11 cellular contexts compared by ENCODE assay signal in the genomic region with DNA sequence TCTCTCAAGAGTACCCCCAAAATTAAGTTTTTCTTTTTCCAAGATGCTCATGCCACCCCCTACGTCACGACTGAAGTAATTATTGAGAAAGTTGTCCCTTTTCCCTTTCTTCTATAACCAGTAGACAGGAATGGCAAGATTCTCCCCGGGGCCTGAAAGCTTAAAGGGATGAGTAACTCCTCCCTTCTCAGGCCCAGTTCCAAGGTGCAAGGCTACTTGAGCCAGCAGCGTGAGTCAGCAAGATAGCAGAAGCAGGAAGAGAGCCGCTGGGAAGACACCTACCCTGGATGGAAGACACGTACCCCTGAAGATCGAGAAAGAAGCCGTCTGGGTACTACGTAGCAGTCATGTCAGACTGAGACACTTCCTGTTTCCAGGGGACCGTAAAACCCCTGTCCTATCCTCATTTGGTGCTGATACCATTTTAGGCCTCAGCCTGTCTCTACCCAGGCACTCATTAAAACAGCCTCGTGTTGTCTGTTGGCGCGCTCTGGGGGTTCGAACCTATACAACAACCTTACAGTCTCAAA.
DNase-seq lines count a peak whose midpoint lies in the region; ATAC-seq, FAIRE-seq and TF ChIP-seq lines count a peak whose summit lies in the region.
"Had no signal": no experiment of that assay in that cellular context is flagged by ENCODE, and none has a peak within 500 bp of the region (broad histone marks: within the 10 kb centered on the region; RNA-seq: fewer than 3 reads in every experiment).

No MANE protein-coding gene starts in this region.

- no peaks in the 10 kb centered on the region for H3K27me3 Mint-ChIP-seq in naive thymus-derived CD8-positive, alpha-beta T cell
- no peaks in the 10 kb centered on the region for H3K27me3 Mint-ChIP-seq in activated CD8-positive, alpha-beta T cell treated with anti-CD3 and anti-CD28 coated beads for 36 hours

- H4K20me1 ChIP-seq in HepG2 (ENCODE audit: insufficient read depth, low read length): no peaks in the 10 kb centered on the region

- DNase-seq in HepG2 (ENCODE audit: low spot score) (no peak), right lobe of liver (no peak), cardiac fibroblast (ENCODE audit: low read depth in 2 of 2) (peak; percentile 81 to 93), left lung (peak in 1 of 2 donors; percentile 50)
- no peak for DNase-seq in naive thymus-derived CD8-positive, alpha-beta T cell
- no peak for DNase-seq in stimulated activated CD4-positive, alpha-beta T cell treated with anti-CD3 and anti-CD28 coated beads, Interleukin-2, amount 100 ng/mL, for 24 hours
- DNase-seq in activated CD8-positive, alpha-beta T cell treated with anti-CD3 and anti-CD28 coated beads for 36 hours: no peak
- DNase-seq: activated CD4-positive, alpha-beta T cell treated with anti-CD3 and anti-CD28 coated beads, Interleukin-2, amount 50 U/mL, for 48 hours; SIG-M5 had no signal

- TF ChIP-seq RAD21 in HepG2 (CRISPR knock-in tag; IDR thresholded peaks at IDR 0.05): no peak

- H3K4me3 ChIP-seq in HepG2 (replicated peaks in 1 of 3; ENCODE audit: insufficient read depth in 1 of 3, low read depth in 2 of 3, low read length in 3 of 3): no peak overlapping the region
- no peak overlapping the region for H3K4me3 ChIP-seq in right lobe of liver
- no peak overlapping the region for H3K4me3 ChIP-seq in cardiac fibroblast (replicated peaks in 1 of 2; ENCODE audit: low read depth in 2 of 2, low read length in 2 of 2)
- no peak overlapping the region for H3K4me3 ChIP-seq in left lung

- H3K27ac Mint-ChIP-seq in naive thymus-derived CD8-positive, alpha-beta T cell: peak overlapping the region in 2 of 10 donors; percentile 53 to 71
- no peak overlapping the region for H3K27ac Mint-ChIP-seq in activated CD8-positive, alpha-beta T cell treated with anti-CD3 and anti-CD28 coated beads for 36 hours

- peaks cover 0 to 61% of the 10 kb centered on the region in 2 experiments; a peak in 4 of 5 replicates for H3K27me3 ChIP-seq in HepG2 (ENCODE audit: control insufficient read depth in 1 of 2, insufficient read depth in 2 of 2, low read length in 2 of 2)
- H3K27me3 ChIP-seq in right lobe of liver: no peaks in the 10 kb centered on the region
- no peaks in the 10 kb centered on the region for H3K27me3 ChIP-seq in left lung

- H2AFZ ChIP-seq in HepG2 (ENCODE audit: low read length): no peak overlapping the region
- H2AFZ ChIP-seq: parathyroid adenoma had no signal

- intact Hi-C loops in HepG2 (cut with micrococcal nuclease; ENCODE audit: unreplicated experiment) (no loop called here), right lobe of liver (cut with DNase I) (no loop called here), left lung (cut with DNase I) (no loop called here)
- intact Hi-C loops in activated CD8-positive, alpha-beta T cell treated with anti-CD3 and anti-CD28 coated beads for 36 hours (cut with micrococcal nuclease): no loop called here

- peaks cover 12 to 36% (median 26%) of the 10 kb centered on the region in 4 donors for H3K4me1 Mint-ChIP-seq in naive thymus-derived CD8-positive, alpha-beta T cell
- H3K4me1 Mint-ChIP-seq in activated CD8-positive, alpha-beta T cell treated with anti-CD3 and anti-CD28 coated beads for 36 hours (ENCODE audit: low read depth): peaks cover 18% of the 10 kb centered on the region

- TF ChIP-seq POLR2A in HepG2 (IDR thresholded peaks at IDR 0.05; ENCODE audit: insufficient read depth in 1 of 2, low read depth in 2 of 2, low read length in 2 of 2) (no peak), right lobe of liver (IDR thresholded peaks at IDR 0.05) (no peak)

- no peak for ATAC-seq in HepG2
- no peak for ATAC-seq in right lobe of liver
- peak; percentile 46 for ATAC-seq in left lung
- no peak for ATAC-seq in naive thymus-derived CD8-positive, alpha-beta T cell
- no peak for ATAC-seq in GM21717 (IDR thresholded peaks at IDR 0.05; ENCODE audit: unreplicated experiment)
- no peak for ATAC-seq in activated CD8-positive, alpha-beta T cell treated with anti-CD3 and anti-CD28 coated beads for 36 hours

- no peaks in the 10 kb centered on the region for H3K36me3 Mint-ChIP-seq in naive thymus-derived CD8-positive, alpha-beta T cell
- no peaks in the 10 kb centered on the region for H3K36me3 Mint-ChIP-seq in activated CD8-positive, alpha-beta T cell treated with anti-CD3 and anti-CD28 coated beads for 36 hours (ENCODE audit: low read depth)

- peaks cover 0 to 4% (median 0%) of the 10 kb centered on the region in 9 donors for H3K9me3 Mint-ChIP-seq in naive thymus-derived CD8-positive, alpha-beta T cell
- H3K9me3 Mint-ChIP-seq in activated CD8-positive, alpha-beta T cell treated with anti-CD3 and anti-CD28 coated beads for 36 hours: peaks cover 2% of the 10 kb centered on the region

- TF ChIP-seq CTCF in HepG2 (CRISPR knock-in tag; IDR thresholded peaks at IDR 0.05) (no peak), right lobe of liver (IDR thresholded peaks at IDR 0.05) (no peak), cardiac fibroblast (IDR thresholded peaks at IDR 0.05; ENCODE audit: low read depth, low read length) (no peak), left lung (IDR thresholded peaks at IDR 0.05) (no peak)
- TF ChIP-seq CTCF in activated CD8-positive, alpha-beta T cell treated with anti-CD3 and anti-CD28 coated beads for 36 hours (IDR thresholded peaks at IDR 0.05): no peak

- no peaks in the 10 kb centered on the region for H3K4me1 ChIP-seq in HepG2 (ENCODE audit: insufficient read depth, low read length)
- H3K4me1 ChIP-seq in right lobe of liver: no peaks in the 10 kb centered on the region
- no peaks in the 10 kb centered on the region for H3K4me1 ChIP-seq in left lung
- H3K4me1 ChIP-seq: parathyroid adenoma had no signal

- POLR2A ChIA-PET in HepG2 (lab: Yijun Ruan, JAX): no interaction called here
- POLR2A ChIA-PET in naive thymus-derived CD8-positive, alpha-beta T cell (lab: Charles Lee): no interaction called here
- POLR2A ChIA-PET in activated CD8-positive, alpha-beta T cell treated with anti-CD3 and anti-CD28 coated beads for 36 hours (lab: Charles Lee): no interaction called here

- no peak for FAIRE-seq in HepG2 (lab: Jason Lieb, UNC)

- H3K27ac ChIP-seq in HepG2 (ENCODE audit: extremely low read length, insufficient read depth, low read length) (no peak overlapping the region), right lobe of liver (no peak overlapping the region), left lung (no peak overlapping the region)
- H3K27ac ChIP-seq: parathyroid adenoma had no signal

- in situ Hi-C loops in HepG2 (cut with HindIII; ENCODE audit: extremely low pct_ligation_motif_present, low pct_unique_long_range_greater_than_20kb): no loop called here

- TF ChIP-seq EP300 in HepG2 (IDR thresholded peaks at IDR 0.05; ENCODE audit: low read depth in 2 of 2, low read length in 2 of 2) (no peak), HepG2 (CRISPR knock-in tag; IDR thresholded peaks at IDR 0.05; ENCODE audit: borderline replicate concordance) (no peak)

- no peak overlapping the region for H3K9ac ChIP-seq in HepG2 (ENCODE audit: insufficient read depth, low read depth, low read length)
- H3K9ac ChIP-seq: parathyroid adenoma had no signal

- H3K4me2 ChIP-seq in HepG2 (ENCODE audit: low read depth, low read length): no peak overlapping the region

- no TSS peak for BruUV-seq in HepG2 (replicated peaks; lab: Mats Ljungman, UMichigan)

- H3K9me3 ChIP-seq in HepG2 (ENCODE audit: low read length) (no peaks in the 10 kb centered on the region), right lobe of liver (no peaks in the 10 kb centered on the region), left lung (no peaks in the 10 kb centered on the region)

- CTCF ChIA-PET in HepG2 (lab: Yijun Ruan, JAX; ENCODE audit: low intra/inter-chr PET ratio, low total read pairs): no interaction called here
- CTCF ChIA-PET in activated CD8-positive, alpha-beta T cell treated with anti-CD3 and anti-CD28 coated beads for 36 hours (lab: Charles Lee): no interaction called here

- H3K36me3 ChIP-seq in HepG2 (replicated peaks in 1 of 2; ENCODE audit: control insufficient read depth in 1 of 2, insufficient read depth in 2 of 2, low read length in 2 of 2) (no peaks in the 10 kb centered on the region), right lobe of liver (no peaks in the 10 kb centered on the region), left lung (no peaks in the 10 kb centered on the region)

- no peak overlapping the region for H3K4me3 Mint-ChIP-seq in naive thymus-derived CD8-positive, alpha-beta T cell
- no peak overlapping the region for H3K4me3 Mint-ChIP-seq in activated CD8-positive, alpha-beta T cell treated with anti-CD3 and anti-CD28 coated beads for 36 hours

- H3K79me2 ChIP-seq in HepG2 (ENCODE audit: insufficient read depth, low read length): no peaks in the 10 kb centered on the region
- H3K79me2 ChIP-seq: parathyroid adenoma had no signal

- 35% methylated on average over 14 of the region's 14 CpGs for WGBS in HepG2 (ENCODE audit: low lambda C conversion rate)
- 56% methylated on average over 4 of the region's 14 CpGs for WGBS in right lobe of liver (ENCODE audit: insufficient coverage, low coverage, low lambda C conversion rate, missing lambda C conversion rate)

TF ChIP-seq in HepG2, 621 proteins besides CTCF, POLR2A, EP300 and RAD21:
- TF ChIP-seq, protein P1, sequence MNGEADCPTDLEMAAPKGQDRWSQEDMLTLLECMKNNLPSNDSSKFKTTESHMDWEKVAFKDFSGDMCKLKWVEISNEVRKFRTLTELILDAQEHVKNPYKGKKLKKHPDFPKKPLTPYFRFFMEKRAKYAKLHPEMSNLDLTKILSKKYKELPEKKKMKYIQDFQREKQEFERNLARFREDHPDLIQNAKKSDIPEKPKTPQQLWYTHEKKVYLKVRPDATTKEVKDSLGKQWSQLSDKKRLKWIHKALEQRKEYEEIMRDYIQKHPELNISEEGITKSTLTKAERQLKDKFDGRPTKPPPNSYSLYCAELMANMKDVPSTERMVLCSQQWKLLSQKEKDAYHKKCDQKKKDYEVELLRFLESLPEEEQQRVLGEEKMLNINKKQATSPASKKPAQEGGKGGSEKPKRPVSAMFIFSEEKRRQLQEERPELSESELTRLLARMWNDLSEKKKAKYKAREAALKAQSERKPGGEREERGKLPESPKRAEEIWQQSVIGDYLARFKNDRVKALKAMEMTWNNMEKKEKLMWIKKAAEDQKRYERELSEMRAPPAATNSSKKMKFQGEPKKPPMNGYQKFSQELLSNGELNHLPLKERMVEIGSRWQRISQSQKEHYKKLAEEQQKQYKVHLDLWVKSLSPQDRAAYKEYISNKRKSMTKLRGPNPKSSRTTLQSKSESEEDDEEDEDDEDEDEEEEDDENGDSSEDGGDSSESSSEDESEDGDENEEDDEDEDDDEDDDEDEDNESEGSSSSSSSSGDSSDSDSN (CRISPR knock-in tag; IDR thresholded peaks at IDR 0.05): no peak
- TF ChIP-seq CREB1 (IDR thresholded peaks at IDR 0.05) (peak; percentile 66), CREB1 (CRISPR knock-in tag; IDR thresholded peaks at IDR 0.05) (no peak), ZNF619 (CRISPR knock-in tag; IDR thresholded peaks at IDR 0.05) (no peak)

Comparison
In these comparisons a context has a peak if more than half of its experiments do, and no peak if none do; other contexts are left out.
1. DNase-seq: peak in cardiac fibroblast (2 of 2); none in HepG2 (single experiment), right lobe of liver (0 of 3), naive thymus-derived CD8-positive, alpha-beta T cell (0 of 10), stimulated activated CD4-positive, alpha-beta T cell treated with anti-CD3 and anti-CD28 coated beads, Interleukin-2, amount 100 ng/mL, for 24 hours (0 of 2) and activated CD8-positive, alpha-beta T cell treated with anti-CD3 and anti-CD28 coated beads for 36 hours (single experiment).